ENCODE assay signal across 18 cellular contexts in the genomic region with DNA sequence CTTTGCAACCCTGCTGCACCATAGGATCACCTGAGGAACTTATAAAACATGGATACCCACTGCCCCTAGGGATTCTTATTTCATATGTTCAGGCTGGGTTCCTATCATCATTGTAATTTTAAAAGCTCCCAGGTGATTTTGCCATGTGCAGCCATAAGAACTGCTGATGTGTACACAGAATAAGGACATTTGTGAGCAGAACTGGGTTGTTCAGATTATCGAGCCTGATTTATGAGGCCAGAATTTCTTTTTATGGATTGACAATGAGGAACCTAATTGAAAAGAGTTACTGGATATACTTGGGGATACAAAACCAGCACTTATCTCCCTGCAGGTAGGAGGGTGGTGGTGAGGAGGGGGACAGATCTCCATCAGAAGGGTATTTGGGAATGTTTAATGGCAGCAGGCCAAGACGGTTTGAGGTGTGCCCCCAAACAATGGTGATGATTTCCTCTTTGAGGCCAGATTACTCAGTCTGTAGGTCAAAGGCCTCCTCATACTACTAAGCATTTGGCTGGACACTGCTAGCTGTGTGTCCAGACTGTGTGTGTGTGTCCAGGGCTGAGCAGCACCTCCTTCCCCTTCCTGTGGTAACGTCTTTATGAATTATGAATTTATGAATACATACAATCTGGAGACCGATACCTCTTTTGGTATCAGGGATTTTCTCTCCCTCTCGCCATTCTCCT. TPM values are rescaled to one million over a fixed set of nuclear protein-coding genes. Genes with fewer than 3 reads are reported as not detected.
DNase-seq lines count a peak whose midpoint lies in the region; ATAC-seq, FAIRE-seq and TF ChIP-seq lines count a peak whose summit lies in the region.
"Had no signal": no experiment of that assay in that cellular context is flagged by ENCODE, and none has a peak within 500 bp of the region (broad histone marks: within the 10 kb centered on the region; RNA-seq: fewer than 3 reads in every experiment).

No MANE protein-coding gene starts in this region.

- no peaks in the 10 kb centered on the region for H3K36me3 ChIP-seq in endothelial cell of umbilical vein (ENCODE audit: control insufficient read depth in 2 of 2, extremely low read depth in 1 of 2, insufficient read depth in 2 of 2, low read length in 2 of 2)
- H3K36me3 ChIP-seq in liver (ENCODE audit: control insufficient read depth in 4 of 4, insufficient read depth in 3 of 4, low read depth in 1 of 4, low read length in 3 of 4), result no peaks in the 10 kb centered on the region
- H3K36me3 ChIP-seq: HAP-1, MG63 had no signal

- H3K4me2 ChIP-seq in endothelial cell of umbilical vein (ENCODE audit: insufficient read depth, low read length), result peak overlapping the region; percentile 69
- H3K4me2 ChIP-seq: A549 had no signal

- H3K27ac ChIP-seq in endothelial cell of umbilical vein (ENCODE audit: insufficient read depth, low read depth, low read length) (no peak overlapping the region), liver (ENCODE audit: low read depth in 1 of 2, low read length in 2 of 2) (peak overlapping the region; percentile 19 to 64)
- H3K27ac ChIP-seq: A549 had no signal

- no peaks in the 10 kb centered on the region for H3K9me1 ChIP-seq in endothelial cell of umbilical vein (replicated peaks; ENCODE audit: control insufficient read depth, extremely low read depth, insufficient read depth, low read length)

- no peak overlapping the region for H3K4me3 Mint-ChIP-seq in effector memory CD8-positive, alpha-beta T cell
- H3K4me3 Mint-ChIP-seq: CD14-positive monocyte had no signal

- no TSS peak for BruUV-seq in endothelial cell of umbilical vein (replicated peaks; lab: Mats Ljungman, UMichigan)

- no peak for ATAC-seq in effector memory CD8-positive, alpha-beta T cell (replicated peaks)
- ATAC-seq: A549 had no signal

- no peak for TF ChIP-seq POLR2A in endothelial cell of umbilical vein (IDR thresholded peaks at IDR 0.05; ENCODE audit: low read depth, low read length)

- no peaks in the 10 kb centered on the region for H3K36me3 Mint-ChIP-seq in effector memory CD8-positive, alpha-beta T cell (ENCODE audit: insufficient read depth)
- H3K36me3 Mint-ChIP-seq: CD14-positive monocyte had no signal

- peaks cover 28 to 85% of the 10 kb centered on the region in 2 donors for H3K27me3 Mint-ChIP-seq in effector memory CD8-positive, alpha-beta T cell

- intact Hi-C loops in endothelial cell of umbilical vein (cut with micrococcal nuclease), result no loop called here

- H2AFZ ChIP-seq in endothelial cell of umbilical vein (ENCODE audit: low read depth, low read length), result peak overlapping the region; percentile 5

- H3K4me3 ChIP-seq in endothelial cell of umbilical vein (replicated peaks in 1 of 3; ENCODE audit: insufficient read depth in 1 of 3, low read depth in 1 of 3, low read length in 3 of 3) (no peak overlapping the region), liver (ENCODE audit: low read depth in 1 of 3, low read length in 3 of 3) (no peak overlapping the region)
- H3K4me3 ChIP-seq: A549, HAP-1, MG63 had no signal

- POLR2A ChIA-PET in endothelial cell of umbilical vein (lab: Charles Lee), result no interaction called here

- DNase-seq in ELR (ENCODE audit: low read depth) (peak; percentile 69), NCI-H69 (lab: John Stamatoyannopoulos, UW) (peak; percentile 43), endothelial cell of umbilical vein (ENCODE audit: low read depth, low spot score) (peak; percentile 72), SKM-1 (lab: John Stamatoyannopoulos, UW; ENCODE audit: unreplicated experiment) (no peak), NCI-H774 (lab: John Stamatoyannopoulos, UW) (no peak)
- DNase-seq in activated effector memory CD4-positive, alpha-beta T cell treated with Interleukin-2 at 50 U/mL for 16 hours, result no peak
- DNase-seq in effector memory CD8-positive, alpha-beta T cell, result no peak
- DNase-seq: COR-L47, KG1, MG63, NCI-H1092 treated with DMSO at 0.1 percent for 48 hours, NCI-H187, SHP77 had no signal

- no peaks in the 10 kb centered on the region for H3K9me3 ChIP-seq in endothelial cell of umbilical vein (replicated peaks; ENCODE audit: control insufficient read depth, insufficient read depth, low read length)
- no peaks in the 10 kb centered on the region for H3K9me3 ChIP-seq in liver (ENCODE audit: control insufficient read depth in 4 of 4, low read length in 3 of 4)
- H3K9me3 ChIP-seq: A549, HAP-1, MG63 had no signal

- H3K9me3 Mint-ChIP-seq in effector memory CD8-positive, alpha-beta T cell, result peaks cover 0 to 7% of the 10 kb centered on the region in 2 donors

- TF ChIP-seq CTCF in endothelial cell of umbilical vein (IDR thresholded peaks at IDR 0.05; ENCODE audit: extremely low read depth in 1 of 2, insufficient read depth in 1 of 2, low read depth in 1 of 2, low read length in 2 of 2) (no peak), liver (IDR thresholded peaks at IDR 0.05; ENCODE audit: low read depth, low read length, missing input control) (no peak)

- H3K4me1 Mint-ChIP-seq in effector memory CD8-positive, alpha-beta T cell (ENCODE audit: low read depth in 2 of 2), result no peaks in the 10 kb centered on the region
- H3K4me1 Mint-ChIP-seq: CD14-positive monocyte had no signal

- H3K27me3 ChIP-seq in endothelial cell of umbilical vein (ENCODE audit: control insufficient read depth in 2 of 2, insufficient read depth in 2 of 2, low read length in 2 of 2), result no peaks in the 10 kb centered on the region
- no peaks in the 10 kb centered on the region for H3K27me3 ChIP-seq in liver (ENCODE audit: control insufficient read depth in 4 of 4, insufficient read depth in 4 of 4, low read length in 3 of 4)
- H3K27me3 ChIP-seq: MG63 had no signal

- no peaks in the 10 kb centered on the region for H3K79me2 ChIP-seq in endothelial cell of umbilical vein (ENCODE audit: control insufficient read depth, insufficient read depth, low read length)

- dilution Hi-C loops in endothelial cell of umbilical vein (cut with MboI; ENCODE audit: extremely low pct_ligation_motif_present, low sequenced_read_pairs), result no loop called here

- peak; percentile 92 for FAIRE-seq in endothelial cell of umbilical vein (lab: Jason Lieb, UNC)
- FAIRE-seq: A549, GM18507 had no signal

- H4K20me1 ChIP-seq in endothelial cell of umbilical vein (replicated peaks; ENCODE audit: control insufficient read depth, extremely low read depth, insufficient read depth, low read length), result no peaks in the 10 kb centered on the region

- H3K27ac Mint-ChIP-seq in effector memory CD8-positive, alpha-beta T cell, result no peak overlapping the region
- H3K27ac Mint-ChIP-seq: CD14-positive monocyte had no signal

- peaks cover 21% of the 10 kb centered on the region for H3K4me1 ChIP-seq in endothelial cell of umbilical vein (ENCODE audit: control insufficient read depth, extremely low read depth, insufficient read depth, low read length)
- H3K4me1 ChIP-seq in liver (ENCODE audit: control insufficient read depth in 4 of 4, insufficient read depth in 4 of 4, low read length in 3 of 4), result peaks cover 21 to 43% (median 38%) of the 10 kb centered on the region in 4 donors
- H3K4me1 ChIP-seq: A549 had no signal

- CTCF ChIA-PET in endothelial cell of umbilical vein (lab: Charles Lee), result interaction anchor here (1.0 kb wide), 1 partner anchor 16 kb away, joined by 3 read pairs; no protein-coding TSS in a partner anchor

- no peak for TF ChIP-seq RAD21 in liver (IDR thresholded peaks at IDR 0.05)

- no peak overlapping the region for H3K9ac ChIP-seq in endothelial cell of umbilical vein (replicated peaks; ENCODE audit: extremely low read depth, insufficient read depth, low read length)
- H3K9ac ChIP-seq in liver (ENCODE audit: low read depth in 1 of 2, low read length in 2 of 2), result no peak overlapping the region

- 61% methylated on average over 5 of the region's 5 CpGs for WGBS in liver

TF ChIP-seq in endothelial cell of umbilical vein, 7 proteins besides CTCF, POLR2A, EP300 and RAD21:
- TF ChIP-seq GATA2 (IDR thresholded peaks at IDR 0.05; ENCODE audit: insufficient read depth, insufficient read length, low read depth, low read length), result peak; percentile 33
- peak; percentile 71 for TF ChIP-seq POLR2AphosphoS5 (IDR thresholded peaks at IDR 0.05; ENCODE audit: insufficient read depth, low read depth, low read length)
- peak; percentile 82 for TF ChIP-seq FOS (IDR thresholded peaks at IDR 0.05; ENCODE audit: borderline replicate concordance, insufficient read depth, low read length)
- no peak for TF ChIP-seq JUN (IDR thresholded peaks at IDR 0.05; ENCODE audit: borderline replicate concordance, insufficient read depth, insufficient read length, low read depth)

TF ChIP-seq in liver, 16 proteins besides CTCF, POLR2A, EP300 and RAD21:
- TF ChIP-seq JUND (IDR thresholded peaks at IDR 0.05) (no peak), RXRA (IDR thresholded peaks at IDR 0.05) (peak in 1 of 2 donors; percentile 9)
- TF ChIP-seq, protein P1, sequence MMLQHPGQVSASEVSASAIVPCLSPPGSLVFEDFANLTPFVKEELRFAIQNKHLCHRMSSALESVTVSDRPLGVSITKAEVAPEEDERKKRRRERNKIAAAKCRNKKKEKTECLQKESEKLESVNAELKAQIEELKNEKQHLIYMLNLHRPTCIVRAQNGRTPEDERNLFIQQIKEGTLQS (IDR thresholded peaks at IDR 0.05), result no peak

RNA-seq across cellular contexts. Expression of a gene that starts 18.9 kb away (rescaled TPM):
- total RNA-seq in endothelial cell of umbilical vein (3.2 and 5.4 TPM in 2 replicates), liver (10 to 100 TPM in 1 of 2 donors, 1 to 10 TPM in 1; 1.4 to 13.0 TPM)
- polyA plus RNA-seq in endothelial cell of umbilical vein (0.62 and 1.3 TPM in 2 replicates), liver (1 to 10 TPM; 3.5 to 5.5 TPM)
- polyA plus RNA-seq in endothelial cell of umbilical vein (2011; cell fraction: cytosol; rRNA removed), result 0.65 and 1.0 TPM in 2 replicates
- polyA plus RNA-seq in endothelial cell of umbilical vein (2011; cell fraction: nucleus; rRNA removed), result 5.1 and 5.8 TPM in 2 replicates
- 1.8 and 2.0 TPM in 2 replicates for polyA plus RNA-seq in endothelial cell of umbilical vein (2012)
- polyA minus RNA-seq in endothelial cell of umbilical vein, result 2.9 and 3.9 TPM in 2 replicates
- polyA minus RNA-seq in endothelial cell of umbilical vein (2011; cell fraction: cytosol; rRNA and poly(A)+ RNA removed), result 2.5 TPM
- polyA minus RNA-seq in endothelial cell of umbilical vein (2011; cell fraction: nucleus; rRNA and poly(A)+ RNA removed), result 10.6 and 11.1 TPM in 2 replicates
- polyA plus RNA-seq: CD14-positive monocyte had no signal

Comparison
In these comparisons a context has a peak if more than half of its experiments do, and no peak if none do; other contexts are left out.
1. DNase-seq: peak in ELR (single experiment), NCI-H69 (single experiment) and endothelial cell of umbilical vein (single experiment); none in activated effector memory CD4-positive, alpha-beta T cell treated with Interleukin-2 at 50 U/mL for 16 hours (single experiment), effector memory CD8-positive, alpha-beta T cell (0 of 3), SKM-1 (single experiment) and NCI-H774 (single experiment).